ENCODE assay signal across 1 cellular context in the genomic region with DNA sequence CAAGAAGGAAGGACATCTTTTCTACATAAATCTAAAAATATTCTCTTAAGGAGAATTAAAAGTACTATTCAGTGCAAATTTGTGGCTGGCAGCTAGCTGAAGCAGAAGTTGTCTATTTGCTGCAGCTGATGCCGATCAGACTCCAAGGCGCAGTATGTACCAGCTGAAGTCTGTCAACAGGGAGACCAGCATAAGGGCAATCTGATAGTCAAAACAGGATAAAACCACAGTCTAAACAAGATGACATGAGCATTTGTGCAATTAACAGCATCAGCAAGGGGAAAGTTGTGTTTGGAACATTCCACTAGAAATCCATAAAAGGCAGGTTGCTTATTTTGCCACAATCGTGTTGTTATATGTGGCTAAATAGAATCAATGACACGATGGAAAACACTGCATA.
TF ChIP-seq lines count a peak whose summit lies in the region.

No MANE protein-coding gene starts in this region.

TF ChIP-seq in IMR-90, 13 proteins besides CTCF, POLR2A, EP300 and RAD21:
- TF ChIP-seq, protein P1, sequence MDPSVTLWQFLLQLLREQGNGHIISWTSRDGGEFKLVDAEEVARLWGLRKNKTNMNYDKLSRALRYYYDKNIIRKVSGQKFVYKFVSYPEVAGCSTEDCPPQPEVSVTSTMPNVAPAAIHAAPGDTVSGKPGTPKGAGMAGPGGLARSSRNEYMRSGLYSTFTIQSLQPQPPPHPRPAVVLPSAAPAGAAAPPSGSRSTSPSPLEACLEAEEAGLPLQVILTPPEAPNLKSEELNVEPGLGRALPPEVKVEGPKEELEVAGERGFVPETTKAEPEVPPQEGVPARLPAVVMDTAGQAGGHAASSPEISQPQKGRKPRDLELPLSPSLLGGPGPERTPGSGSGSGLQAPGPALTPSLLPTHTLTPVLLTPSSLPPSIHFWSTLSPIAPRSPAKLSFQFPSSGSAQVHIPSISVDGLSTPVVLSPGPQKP (IDR thresholded peaks at IDR 0.05; ENCODE audit: borderline replicate concordance, low read depth, low read length) = no peak
